ENCODE assay signal across 9 cellular contexts in genomic region chr6:37607949-37608348, GRCh38.
DNase-seq lines count a peak whose midpoint lies in the region; TF ChIP-seq lines count a peak whose summit lies in the region.
"Had no signal": no experiment of that assay in that cellular context is flagged by ENCODE, and none has a peak within 500 bp of the region (broad histone marks: within the 10 kb centered on the region; RNA-seq: fewer than 3 reads in every experiment).

No MANE protein-coding gene starts in this region.

- H3K27ac ChIP-seq in A673 (ENCODE audit: low read depth, low read length, poor library complexity, severe bottlenecking) (no peak overlapping the region), tibial artery (no peak overlapping the region)
- H3K27ac ChIP-seq: psoas muscle had no signal

- no peak overlapping the region for H3K4me3 ChIP-seq in A673 (ENCODE audit: low read depth, low read length, poor library complexity, severe bottlenecking)
- H3K4me3 ChIP-seq in fibroblast of villous mesenchyme (ENCODE audit: low read depth, low read length), result no peak overlapping the region
- H3K4me3 ChIP-seq in tibial artery, result no peak overlapping the region
- H3K4me3 ChIP-seq: psoas muscle had no signal

- H3K36me3 ChIP-seq in A673 (ENCODE audit: insufficient read depth, low read length, poor library complexity, severe bottlenecking) (no peaks in the 10 kb centered on the region), tibial artery (no peaks in the 10 kb centered on the region)

- TF ChIP-seq CTCF in A673 (conservative IDR thresholded peaks at IDR 0.05; ENCODE audit: low read depth, low read length) (peak; percentile 60), GM12873 (IDR thresholded peaks at IDR 0.05; ENCODE audit: insufficient read depth, low read depth, low read length, missing control alignments) (peak; percentile 37), fibroblast of villous mesenchyme (IDR thresholded peaks at IDR 0.05; ENCODE audit: insufficient read depth, low read depth, low read length) (peak; percentile 59), tibial artery (IDR thresholded peaks at IDR 0.05) (no peak)

- POLR2A ChIA-PET in A673 (lab: Charles Lee; ENCODE audit: low non-redundant PET), result interaction anchor here (0.7 kb wide), 1 partner anchor 232 kb away, joined by 3 read pairs; no protein-coding TSS in a partner anchor

- no peaks in the 10 kb centered on the region for H3K27me3 ChIP-seq in A673 (replicated peaks; ENCODE audit: insufficient read depth, low read depth, low read length, poor library complexity)
- peaks cover 0 to 10% of the 10 kb centered on the region in 2 donors for H3K27me3 ChIP-seq in tibial artery

- H3K4me1 ChIP-seq in A673 (ENCODE audit: insufficient read depth, low read length, poor library complexity, severe bottlenecking) (no peaks in the 10 kb centered on the region), tibial artery (no peaks in the 10 kb centered on the region)
- H3K4me1 ChIP-seq: psoas muscle had no signal

- no TSS peak for BruUV-seq in A673 (replicated peaks; lab: Mats Ljungman, UMichigan)

- intact Hi-C loops in A673 (cut with micrococcal nuclease; ENCODE audit: unreplicated experiment), result no loop called here
- intact Hi-C loops in tibial artery (cut with DNase I; ENCODE audit: low total_unique reads), result no loop called here

- H3K9me3 ChIP-seq in A673 (ENCODE audit: low read depth, low read length, poor library complexity, severe bottlenecking), result no peaks in the 10 kb centered on the region
- no peaks in the 10 kb centered on the region for H3K9me3 ChIP-seq in tibial artery
- H3K9me3 ChIP-seq: psoas muscle had no signal

- DNase-seq in A673 (ENCODE audit: low spot score) (peak; percentile 56), RPMI7951 (ENCODE audit: low read depth) (peak; percentile 69), fibroblast of villous mesenchyme (ENCODE audit: low read depth) (peak; percentile 20), COLO668 (lab: John Stamatoyannopoulos, UW; ENCODE audit: unreplicated experiment) (no peak), tibial artery (no peak)
- no peak for DNase-seq in stimulated activated CD4-positive, alpha-beta T cell treated with anti-CD3 and anti-CD28 coated beads, Interleukin-4, amount 100 ng/mL, for 1 hour
- DNase-seq in activated effector memory CD4-positive, alpha-beta T cell treated with anti-CD3 and anti-CD28 coated beads, Interleukin-2, amount 50 U/mL, for 16 hours, result no peak
- DNase-seq: psoas muscle had no signal

- CTCF ChIA-PET in A673 (lab: Charles Lee), result interaction anchor here (1.1 kb wide), 1 partner anchor 84 kb away, joined by 6 read pairs; no protein-coding TSS in a partner anchor

Comparison
In these comparisons a context has a peak if more than half of its experiments do, and no peak if none do; other contexts are left out.
1. DNase-seq: peak in A673 (single experiment), RPMI7951 (single experiment) and fibroblast of villous mesenchyme (single experiment); none in COLO668 (single experiment), stimulated activated CD4-positive, alpha-beta T cell treated with anti-CD3 and anti-CD28 coated beads, Interleukin-4, amount 100 ng/mL, for 1 hour (single experiment), activated effector memory CD4-positive, alpha-beta T cell treated with anti-CD3 and anti-CD28 coated beads, Interleukin-2, amount 50 U/mL, for 16 hours (single experiment) and tibial artery (0 of 2).
2. CTCF ChIP-seq: peak in A673 (single experiment), GM12873 (single experiment) and fibroblast of villous mesenchyme (single experiment); none in tibial artery (0 of 2).